Comparison of ENCODE assay signal across 1 cellular context in genomic region chr19:45863840-45864628, GRCh38.
TF ChIP-seq lines count a peak whose summit lies in the region.

FOXA3 (plus strand) TSS chr19:45864326; CDS start chr19:45864457, 131 bp downstream.

TF ChIP-seq in HepG2, 621 proteins besides CTCF, POLR2A, EP300 and RAD21 (continued from another document and continues in another):
- TF ChIP-seq AFF4 (CRISPR knock-in tag; IDR thresholded peaks at IDR 0.05) (0 out of 2 replicates have a peak, but pooled peaks have one; percentile 30), SOX13 (IDR thresholded peaks at IDR 0.05) (no peak), SOX13 (CRISPR knock-in tag; conservative IDR thresholded peaks at IDR 0.05 in 1 of 2, IDR thresholded peaks at IDR 0.05 in 1 of 2) (no peak), JDP2 (CRISPR knock-in tag; IDR thresholded peaks at IDR 0.05; ENCODE audit: borderline replicate concordance) (no peak), KLF6 (CRISPR knock-in tag; IDR thresholded peaks at IDR 0.05) (peak; percentile 73; the same call in 1 of the 2 replicates), ZNF629 (CRISPR knock-in tag; conservative IDR thresholded peaks at IDR 0.05) (peak; percentile 99), ZNF567 (CRISPR knock-in tag; IDR thresholded peaks at IDR 0.05; ENCODE audit: borderline replicate concordance) (no peak), PRDM15 (CRISPR knock-in tag; IDR thresholded peaks at IDR 0.05) (no peak; the same call in 1 of the 2 replicates), PHF21A (CRISPR knock-in tag; IDR thresholded peaks at IDR 0.05) (peak; percentile 57; the same call in 1 of the 2 replicates), ZNF333 (CRISPR knock-in tag; IDR thresholded peaks at IDR 0.05; ENCODE audit: borderline replicate concordance) (no peak), ZNF530 (CRISPR knock-in tag; IDR thresholded peaks at IDR 0.05; ENCODE audit: low read depth) (no peak), ZSCAN31 (CRISPR knock-in tag; IDR thresholded peaks at IDR 0.05; ENCODE audit: low read depth) (peak; percentile 71; the same call in 1 of the 2 replicates), ZBTB33 (CRISPR knock-in tag; IDR thresholded peaks at IDR 0.05) (0 out of 2 replicates have a peak, but pooled peaks have one; percentile 41), HNRNPK (IDR thresholded peaks at IDR 0.05; ENCODE audit: low read depth, low read length, poor library complexity, severe bottlenecking) (no peak), BRD4 (CRISPR knock-in tag; IDR thresholded peaks at IDR 0.05) (0 out of 2 replicates have a peak, but pooled peaks have one; percentile 35), HIC2 (CRISPR knock-in tag; IDR thresholded peaks at IDR 0.05; ENCODE audit: low read depth) (no peak), CC2D1A (CRISPR knock-in tag; IDR thresholded peaks at IDR 0.05) (no peak), PHF5A (CRISPR knock-in tag; IDR thresholded peaks at IDR 0.05; ENCODE audit: low read depth, unreplicated experiment) (no peak), ZFYVE20 (CRISPR knock-in tag; IDR thresholded peaks at IDR 0.05; ENCODE audit: borderline replicate concordance, low read depth) (no peak), SKIL (CRISPR knock-in tag; IDR thresholded peaks at IDR 0.05; ENCODE audit: borderline replicate concordance) (no peak), POLR2G (IDR thresholded peaks at IDR 0.05; ENCODE audit: low read depth, low read length) (peak; percentile 90), REL (CRISPR knock-in tag; conservative IDR thresholded peaks at IDR 0.05) (no peak), ZNF670 (CRISPR knock-in tag; IDR thresholded peaks at IDR 0.05; ENCODE audit: borderline replicate concordance) (no peak), SSRP1 (CRISPR knock-in tag; IDR thresholded peaks at IDR 0.05) (no peak), HNF4A (CRISPR knock-in tag; IDR thresholded peaks at IDR 0.05) (no peak), ZNF883 (CRISPR knock-in tag; IDR thresholded peaks at IDR 0.05; ENCODE audit: not compliant biosample characterization) (no peak), ZXDC (CRISPR knock-in tag; IDR thresholded peaks at IDR 0.05) (no peak), ZNF274 (CRISPR knock-in tag; IDR thresholded peaks at IDR 0.05) (no peak), ZNF329 (CRISPR knock-in tag; IDR thresholded peaks at IDR 0.05; ENCODE audit: low read depth) (no peak), IRF1 (CRISPR knock-in tag; IDR thresholded peaks at IDR 0.05; ENCODE audit: low read depth) (no peak), ZNF18 (CRISPR knock-in tag; IDR thresholded peaks at IDR 0.05; ENCODE audit: insufficient replicate concordance) (no peak), ZNF121 (CRISPR knock-in tag; IDR thresholded peaks at IDR 0.05) (peak; percentile 29; the same call in 1 of the 2 replicates), ZBTB42 (CRISPR knock-in tag; IDR thresholded peaks at IDR 0.05) (no peak), DRAP1 (CRISPR knock-in tag; IDR thresholded peaks at IDR 0.05) (peak; percentile 88), NFE2 (CRISPR knock-in tag; IDR thresholded peaks at IDR 0.05) (no peak), ZNF563 (CRISPR knock-in tag; IDR thresholded peaks at IDR 0.05) (peak; percentile 56; the same call in 1 of the 2 replicates), ELK4 (CRISPR knock-in tag; IDR thresholded peaks at IDR 0.05; ENCODE audit: borderline replicate concordance) (no peak), KLF13 (CRISPR knock-in tag; IDR thresholded peaks at IDR 0.05) (no peak), TEAD2 (CRISPR knock-in tag; IDR thresholded peaks at IDR 0.05) (no peak), ZNF841 (CRISPR knock-in tag; IDR thresholded peaks at IDR 0.05; ENCODE audit: borderline replicate concordance) (no peak), SMARCC2 (IDR thresholded peaks at IDR 0.05) (no peak), ZFP36L2 (CRISPR knock-in tag; IDR thresholded peaks at IDR 0.05) (no peak), ELF4 (CRISPR knock-in tag; IDR thresholded peaks at IDR 0.05; ENCODE audit: borderline replicate concordance) (no peak)
